1 cellular context compared by ENCODE assay signal in the genomic region with DNA sequence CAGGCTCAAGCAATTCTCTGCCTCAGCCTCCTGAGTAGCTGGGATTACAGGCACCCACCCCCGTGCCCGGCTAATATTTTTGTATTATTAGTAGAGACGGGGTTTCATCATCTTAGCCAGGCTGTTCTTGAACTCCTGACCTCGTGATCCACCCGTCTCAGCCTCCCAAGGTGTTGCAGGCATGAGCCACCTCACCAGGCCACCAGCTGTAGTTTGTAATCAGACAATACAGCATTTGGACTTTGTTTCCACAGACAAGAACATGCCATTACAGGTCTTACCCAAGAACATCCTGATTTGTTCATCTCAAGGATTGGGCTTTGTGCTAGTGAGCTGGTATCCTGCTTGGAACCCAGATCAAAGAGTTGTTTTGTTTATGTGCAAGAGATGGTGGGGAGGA.
A peak's percentile ranks its signal among the peaks of the same experiment; 100 is the strongest.
TF ChIP-seq lines count a peak whose summit lies in the region.

No MANE protein-coding gene starts in this region.

TF ChIP-seq in HepG2, 621 proteins besides CTCF, POLR2A, EP300 and RAD21 (continued from another document):
- TF ChIP-seq, protein P1, sequence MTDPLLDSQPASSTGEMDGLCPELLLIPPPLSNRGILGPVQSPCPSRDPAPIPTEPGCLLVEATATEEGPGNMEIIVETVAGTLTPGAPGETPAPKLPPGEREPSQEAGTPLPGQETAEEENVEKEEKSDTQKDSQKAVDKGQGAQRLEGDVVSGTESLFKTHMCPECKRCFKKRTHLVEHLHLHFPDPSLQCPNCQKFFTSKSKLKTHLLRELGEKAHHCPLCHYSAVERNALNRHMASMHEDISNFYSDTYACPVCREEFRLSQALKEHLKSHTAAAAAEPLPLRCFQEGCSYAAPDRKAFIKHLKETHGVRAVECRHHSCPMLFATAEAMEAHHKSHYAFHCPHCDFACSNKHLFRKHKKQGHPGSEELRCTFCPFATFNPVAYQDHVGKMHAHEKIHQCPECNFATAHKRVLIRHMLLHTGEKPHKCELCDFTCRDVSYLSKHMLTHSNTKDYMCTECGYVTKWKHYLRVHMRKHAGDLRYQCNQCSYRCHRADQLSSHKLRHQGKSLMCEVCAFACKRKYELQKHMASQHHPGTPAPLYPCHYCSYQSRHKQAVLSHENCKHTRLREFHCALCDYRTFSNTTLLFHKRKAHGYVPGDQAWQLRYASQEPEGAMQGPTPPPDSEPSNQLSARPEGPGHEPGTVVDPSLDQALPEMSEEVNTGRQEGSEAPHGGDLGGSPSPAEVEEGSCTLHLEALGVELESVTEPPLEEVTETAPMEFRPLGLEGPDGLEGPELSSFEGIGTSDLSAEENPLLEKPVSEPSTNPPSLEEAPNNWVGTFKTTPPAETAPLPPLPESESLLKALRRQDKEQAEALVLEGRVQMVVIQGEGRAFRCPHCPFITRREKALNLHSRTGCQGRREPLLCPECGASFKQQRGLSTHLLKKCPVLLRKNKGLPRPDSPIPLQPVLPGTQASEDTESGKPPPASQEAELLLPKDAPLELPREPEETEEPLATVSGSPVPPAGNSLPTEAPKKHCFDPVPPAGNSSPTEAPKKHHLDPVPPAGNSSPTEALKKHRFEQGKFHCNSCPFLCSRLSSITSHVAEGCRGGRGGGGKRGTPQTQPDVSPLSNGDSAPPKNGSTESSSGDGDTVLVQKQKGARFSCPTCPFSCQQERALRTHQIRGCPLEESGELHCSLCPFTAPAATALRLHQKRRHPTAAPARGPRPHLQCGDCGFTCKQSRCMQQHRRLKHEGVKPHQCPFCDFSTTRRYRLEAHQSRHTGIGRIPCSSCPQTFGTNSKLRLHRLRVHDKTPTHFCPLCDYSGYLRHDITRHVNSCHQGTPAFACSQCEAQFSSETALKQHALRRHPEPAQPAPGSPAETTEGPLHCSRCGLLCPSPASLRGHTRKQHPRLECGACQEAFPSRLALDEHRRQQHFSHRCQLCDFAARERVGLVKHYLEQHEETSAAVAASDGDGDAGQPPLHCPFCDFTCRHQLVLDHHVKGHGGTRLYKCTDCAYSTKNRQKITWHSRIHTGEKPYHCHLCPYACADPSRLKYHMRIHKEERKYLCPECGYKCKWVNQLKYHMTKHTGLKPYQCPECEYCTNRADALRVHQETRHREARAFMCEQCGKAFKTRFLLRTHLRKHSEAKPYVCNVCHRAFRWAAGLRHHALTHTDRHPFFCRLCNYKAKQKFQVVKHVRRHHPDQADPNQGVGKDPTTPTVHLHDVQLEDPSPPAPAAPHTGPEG (CRISPR knock-in tag; IDR thresholded peaks at IDR 0.05), result no peak
- TF ChIP-seq ZNF644 (CRISPR knock-in tag; IDR thresholded peaks at IDR 0.05; ENCODE audit: low read depth) (peak; percentile 36; the same call in 1 of the 2 replicates), ZNF776 (CRISPR knock-in tag; IDR thresholded peaks at IDR 0.05) (no peak)
- TF ChIP-seq, protein P2, sequence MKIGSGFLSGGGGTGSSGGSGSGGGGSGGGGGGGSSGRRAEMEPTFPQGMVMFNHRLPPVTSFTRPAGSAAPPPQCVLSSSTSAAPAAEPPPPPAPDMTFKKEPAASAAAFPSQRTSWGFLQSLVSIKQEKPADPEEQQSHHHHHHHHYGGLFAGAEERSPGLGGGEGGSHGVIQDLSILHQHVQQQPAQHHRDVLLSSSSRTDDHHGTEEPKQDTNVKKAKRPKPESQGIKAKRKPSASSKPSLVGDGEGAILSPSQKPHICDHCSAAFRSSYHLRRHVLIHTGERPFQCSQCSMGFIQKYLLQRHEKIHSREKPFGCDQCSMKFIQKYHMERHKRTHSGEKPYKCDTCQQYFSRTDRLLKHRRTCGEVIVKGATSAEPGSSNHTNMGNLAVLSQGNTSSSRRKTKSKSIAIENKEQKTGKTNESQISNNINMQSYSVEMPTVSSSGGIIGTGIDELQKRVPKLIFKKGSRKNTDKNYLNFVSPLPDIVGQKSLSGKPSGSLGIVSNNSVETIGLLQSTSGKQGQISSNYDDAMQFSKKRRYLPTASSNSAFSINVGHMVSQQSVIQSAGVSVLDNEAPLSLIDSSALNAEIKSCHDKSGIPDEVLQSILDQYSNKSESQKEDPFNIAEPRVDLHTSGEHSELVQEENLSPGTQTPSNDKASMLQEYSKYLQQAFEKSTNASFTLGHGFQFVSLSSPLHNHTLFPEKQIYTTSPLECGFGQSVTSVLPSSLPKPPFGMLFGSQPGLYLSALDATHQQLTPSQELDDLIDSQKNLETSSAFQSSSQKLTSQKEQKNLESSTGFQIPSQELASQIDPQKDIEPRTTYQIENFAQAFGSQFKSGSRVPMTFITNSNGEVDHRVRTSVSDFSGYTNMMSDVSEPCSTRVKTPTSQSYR (CRISPR knock-in tag; IDR thresholded peaks at IDR 0.05; ENCODE audit: borderline replicate concordance), result peak; percentile 22; the same call in 1 of the 2 replicates
